ENCODE assay signal across 1 cellular context in genomic region chr12:92134638-92135274, GRCh38.
A peak's percentile ranks its signal among the peaks of the same experiment; 100 is the strongest.
TF ChIP-seq lines count a peak whose summit lies in the region.

No MANE protein-coding gene starts in this region.

TF ChIP-seq in GM12878, 131 proteins besides CTCF, POLR2A, EP300 and RAD21 (continued from another document):
- TF ChIP-seq PKNOX1 (IDR thresholded peaks at IDR 0.05) (0 out of 2 replicates have a peak, but pooled peaks have one; percentile 31), TARDBP (IDR thresholded peaks at IDR 0.05; ENCODE audit: borderline replicate concordance) (no peak), SIX5 (IDR thresholded peaks at IDR 0.05; ENCODE audit: low read depth, low read length, severe bottlenecking) (no peak), MEF2A (IDR thresholded peaks at IDR 0.05; ENCODE audit: insufficient read depth, low read depth, low read length) (peak; percentile 71; the same call in 1 of the 2 replicates), IRF4 (IDR thresholded peaks at IDR 0.05; ENCODE audit: low read depth, low read length) (peak; percentile 85; the same call in 1 of the 2 replicates), MTA2 (IDR thresholded peaks at IDR 0.05; ENCODE audit: low read depth) (peak; percentile 70), CHD4 (IDR thresholded peaks at IDR 0.05) (no peak), NR2C2 (IDR thresholded peaks at IDR 0.05; ENCODE audit: borderline replicate concordance, control insufficient read depth, insufficient read length, low read depth) (no peak), MXI1 (IDR thresholded peaks at IDR 0.05; ENCODE audit: low read depth, low read length) (peak; percentile 61; the same call in 1 of the 2 replicates), CBFB (IDR thresholded peaks at IDR 0.05; ENCODE audit: low read depth) (no peak), TCF12 (IDR thresholded peaks at IDR 0.05; ENCODE audit: low read depth, low read length) (no peak), ZNF217 (IDR thresholded peaks at IDR 0.05) (no peak), IKZF2 (IDR thresholded peaks at IDR 0.05) (peak; percentile 84 to 85), SKIL (IDR thresholded peaks at IDR 0.05; ENCODE audit: low read depth, poor library complexity, severe bottlenecking) (no peak), ZNF592 (IDR thresholded peaks at IDR 0.05) (no peak), SREBF2 (IDR thresholded peaks at IDR 0.05; ENCODE audit: low read length) (no peak), ZBED1 (IDR thresholded peaks at IDR 0.05; ENCODE audit: borderline replicate concordance) (no peak), FOS (IDR thresholded peaks at IDR 0.05; ENCODE audit: borderline replicate concordance, extremely low read depth, insufficient read length) (no peak), BCL11A (IDR thresholded peaks at IDR 0.05; ENCODE audit: low read depth, low read length) (peak; percentile 77; the same call in 1 of the 2 replicates), PRDM15 (CRISPR knock-in tag; IDR thresholded peaks at IDR 0.05) (0 out of 2 replicates have a peak, but pooled peaks have one; percentile 49), ZNF274 (IDR thresholded peaks at IDR 0.05; ENCODE audit: insufficient read depth, insufficient read length) (no peak), CREM (IDR thresholded peaks at IDR 0.05; ENCODE audit: low read depth) (peak; percentile 46; the same call in 1 of the 2 replicates), GATAD2B (conservative IDR thresholded peaks at IDR 0.05; ENCODE audit: low read depth) (no peak), BCLAF1 (IDR thresholded peaks at IDR 0.05) (no peak), ZNF24 (IDR thresholded peaks at IDR 0.05) (no peak), MLLT1 (IDR thresholded peaks at IDR 0.05) (peak; percentile 57), RELB (IDR thresholded peaks at IDR 0.05; ENCODE audit: low read depth) (no peak), JUNB (IDR thresholded peaks at IDR 0.05) (peak; percentile 98), RAD51 (IDR thresholded peaks at IDR 0.05) (no peak), E2F8 (IDR thresholded peaks at IDR 0.05; ENCODE audit: low read depth, partially characterized antibody) (no peak)
TF ChIP-seq in GM12878: peak in this region for 27.
